35 cellular contexts compared by ENCODE assay signal in genomic region chr5:138157626-138158025, GRCh38. TPM values are rescaled to one million over a fixed set of nuclear protein-coding genes. Genes with fewer than 3 reads are reported as not detected.
"Had no signal": no experiment of that assay in that cellular context is flagged by ENCODE, and none has a peak within 500 bp of the region (broad histone marks: within the 10 kb centered on the region; RNA-seq: fewer than 3 reads in every experiment).

No MANE protein-coding gene starts in this region.

- ATAC-seq: activated CD4-positive, CD25-positive, alpha-beta regulatory T cell treated with anti-CD3 and anti-CD28 coated beads, Interleukin-2, amount 50 U/mL, for 24 hours; activated CD8-positive, alpha-beta memory T cell treated with anti-CD3 and anti-CD28 coated beads, Interleukin-2, amount 10 ng/mL, durations not matched to agents 7 days and 5 days; activated CD8-positive, alpha-beta T cell treated with anti-CD3 and anti-CD28 coated beads, Interleukin-2, amount 10 ng/mL, durations not matched to agents 7 days and 5 days; foreskin keratinocyte; gastroesophageal sphincter; heart right ventricle had no signal

- H3K27me3 ChIP-seq: adrenal gland, ascending aorta, breast epithelium, colonic mucosa, esophagus squamous epithelium, foreskin keratinocyte, gastroesophageal sphincter, heart right ventricle had no signal

- H3K9me3 Mint-ChIP-seq: activated B cell treated with CpG ODN at 0.5 μM for 24 hours; activated CD4-positive, alpha-beta memory T cell treated with anti-CD3 and anti-CD28 coated beads for 36 hours; activated CD4-positive, alpha-beta T cell treated with anti-CD3 and anti-CD28 coated beads, Interleukin-2, amount 10 ng/mL, durations not matched to agents 24 days and 14 days; activated naive CD4-positive, alpha-beta T cell treated with anti-CD3 and anti-CD28 coated beads for 36 hours; activated naive CD4-positive, alpha-beta T cell treated with anti-CD3 and anti-CD28 coated beads, Interleukin-2, amount 50 U/mL, for 24 hours; activated naive CD8-positive, alpha-beta T cell treated with anti-CD3 and anti-CD28 coated beads for 36 hours; activated naive CD8-positive, alpha-beta T cell treated with anti-CD3 and anti-CD28 coated beads, Interleukin-2, amount 50 U/mL, for 24 hours; activated T-helper 1 cell treated with anti-CD3 and anti-CD28 coated beads, Interleukin-12 subunit alpha, Interleukin-12 subunit beta, Interleukin-2, Interleukin-4 antibody, amounts not matched to agents 30 ng/mL and 10 ng/mL and 1 ng/mL, durations not matched to agents 14 hours and 24 hours and 36 hours; activated T-helper 2 cell treated with anti-CD3 and anti-CD28 coated beads, Interferon-gamma antibody, Interleukin-2, Interleukin-4, amounts not matched to agents 10 μg/mL and 5 μg/mL and 100 μg/mL, durations not matched to agents 14 hours and 24 hours and 36 hours; brain; T-helper 1 cell treated with Interleukin-12 subunit alpha and Interleukin-12 subunit beta and Interleukin-4 antibody, amounts not matched to agents 30 μg/mL and 1 μg/mL, for 36 hours had no signal

- H3K4me3 ChIP-seq: adrenal gland, ascending aorta, breast epithelium, cardiac muscle cell, colonic mucosa, esophagus squamous epithelium, gastroesophageal sphincter, heart right ventricle had no signal

- H3K4me3 Mint-ChIP-seq: activated B cell treated with CpG ODN at 0.5 μM for 24 hours; activated CD4-positive, alpha-beta memory T cell treated with anti-CD3 and anti-CD28 coated beads for 36 hours; activated CD4-positive, alpha-beta T cell treated with anti-CD3 and anti-CD28 coated beads, Interleukin-2, amount 10 ng/mL, durations not matched to agents 24 days and 14 days; activated CD8-positive, alpha-beta memory T cell treated with anti-CD3 and anti-CD28 coated beads, Interleukin-2, amount 10 ng/mL, durations not matched to agents 7 days and 5 days; activated CD8-positive, alpha-beta T cell treated with anti-CD3 and anti-CD28 coated beads, Interleukin-2, amount 10 ng/mL, durations not matched to agents 7 days and 5 days; activated naive CD4-positive, alpha-beta T cell treated with anti-CD3 and anti-CD28 coated beads for 36 hours; activated naive CD4-positive, alpha-beta T cell treated with anti-CD3 and anti-CD28 coated beads, Interleukin-2, amount 50 U/mL, for 24 hours; activated naive CD8-positive, alpha-beta T cell treated with anti-CD3 and anti-CD28 coated beads for 36 hours; activated naive CD8-positive, alpha-beta T cell treated with anti-CD3 and anti-CD28 coated beads, Interleukin-2, amount 50 U/mL, for 24 hours; activated T-helper 1 cell treated with anti-CD3 and anti-CD28 coated beads, Interleukin-12 subunit alpha, Interleukin-12 subunit beta, Interleukin-2, Interleukin-4 antibody, amounts not matched to agents 30 ng/mL and 10 ng/mL and 1 ng/mL, durations not matched to agents 14 hours and 24 hours and 36 hours; brain; T-helper 1 cell treated with Interleukin-12 subunit alpha and Interleukin-12 subunit beta and Interleukin-4 antibody, amounts not matched to agents 30 μg/mL and 1 μg/mL, for 36 hours had no signal

- H3K27ac Mint-ChIP-seq: activated B cell treated with CpG ODN at 0.5 μM for 24 hours; activated CD4-positive, alpha-beta memory T cell treated with anti-CD3 and anti-CD28 coated beads for 36 hours; activated CD4-positive, alpha-beta T cell treated with anti-CD3 and anti-CD28 coated beads, Interleukin-2, amount 10 ng/mL, durations not matched to agents 24 days and 14 days; activated CD8-positive, alpha-beta memory T cell treated with anti-CD3 and anti-CD28 coated beads, Interleukin-2, amount 10 ng/mL, durations not matched to agents 7 days and 5 days; activated CD8-positive, alpha-beta T cell treated with anti-CD3 and anti-CD28 coated beads, Interleukin-2, amount 10 ng/mL, durations not matched to agents 7 days and 5 days; activated naive CD4-positive, alpha-beta T cell treated with anti-CD3 and anti-CD28 coated beads for 36 hours; activated naive CD8-positive, alpha-beta T cell treated with anti-CD3 and anti-CD28 coated beads for 36 hours; activated T-helper 1 cell treated with anti-CD3 and anti-CD28 coated beads, Interleukin-12 subunit alpha, Interleukin-12 subunit beta, Interleukin-2, Interleukin-4 antibody, amounts not matched to agents 30 ng/mL and 10 ng/mL and 1 ng/mL, durations not matched to agents 14 hours and 24 hours and 36 hours; activated T-helper 2 cell treated with anti-CD3 and anti-CD28 coated beads, Interferon-gamma antibody, Interleukin-2, Interleukin-4, amounts not matched to agents 10 μg/mL and 5 μg/mL and 100 μg/mL, durations not matched to agents 14 hours and 24 hours and 36 hours; T-helper 1 cell treated with Interleukin-12 subunit alpha and Interleukin-12 subunit beta and Interleukin-4 antibody, amounts not matched to agents 30 μg/mL and 1 μg/mL, for 36 hours had no signal

- H3K9me3 ChIP-seq: adrenal gland, ascending aorta, breast epithelium, colonic mucosa, esophagus squamous epithelium, gastroesophageal sphincter, heart right ventricle had no signal

- H3K4me1 Mint-ChIP-seq: activated B cell treated with CpG ODN at 0.5 μM for 24 hours; activated CD4-positive, alpha-beta T cell treated with anti-CD3 and anti-CD28 coated beads, Interleukin-2, amount 10 ng/mL, durations not matched to agents 24 days and 14 days; activated CD8-positive, alpha-beta memory T cell treated with anti-CD3 and anti-CD28 coated beads, Interleukin-2, amount 10 ng/mL, durations not matched to agents 7 days and 5 days; activated naive CD4-positive, alpha-beta T cell treated with anti-CD3 and anti-CD28 coated beads, Interleukin-2, amount 50 U/mL, for 24 hours; brain had no signal

- DNase-seq: activated B cell treated with CpG ODN at 0.5 μM for 24 hours; activated CD4-positive, alpha-beta memory T cell treated with anti-CD3 and anti-CD28 coated beads for 36 hours; activated CD4-positive, alpha-beta T cell treated with anti-CD3 and anti-CD28 coated beads, Interleukin-2, amount 10 ng/mL, durations not matched to agents 24 days and 14 days; activated CD8-positive, alpha-beta memory T cell treated with anti-CD3 and anti-CD28 coated beads, Interleukin-2, amount 10 ng/mL, durations not matched to agents 7 days and 5 days; activated CD8-positive, alpha-beta memory T cell treated with anti-CD3 and anti-CD28 coated beads, Interleukin-2, amount 50 U/mL, for 4 hours; activated CD8-positive, alpha-beta T cell treated with anti-CD3 and anti-CD28 coated beads, Interleukin-2, amount 10 ng/mL, durations not matched to agents 7 days and 5 days; activated effector memory CD4-positive, alpha-beta T cell treated with anti-CD3 and anti-CD28 coated beads, Interleukin-2, amount 50 U/mL, for 16 hours; activated naive CD4-positive, alpha-beta T cell treated with anti-CD3 and anti-CD28 coated beads for 36 hours; activated naive CD8-positive, alpha-beta T cell treated with anti-CD3 and anti-CD28 coated beads for 36 hours; activated naive CD8-positive, alpha-beta T cell treated with anti-CD3 and anti-CD28 coated beads, Interleukin-2, amount 50 U/mL, for 24 hours; activated T-cell treated with anti-CD3 and anti-CD28 coated beads, Interleukin-2, amount 50 U/mL, for 1 hour; activated T-cell treated with anti-CD3 and anti-CD28 coated beads, Interleukin-2, amount 50 U/mL, for 48 hours; adrenal gland; central memory CD4-positive, alpha-beta T cell; cerebellar nuclear complex; colonic mucosa; effector CD8-positive, alpha-beta T cell; esophagus squamous epithelium; foreskin keratinocyte; heart right ventricle; T1000; WERI-Rb-1 had no signal

- H3K4me1 ChIP-seq: adrenal gland, ascending aorta, breast epithelium, colonic mucosa, esophagus squamous epithelium, foreskin keratinocyte, gastroesophageal sphincter, heart right ventricle had no signal

- H3K27ac ChIP-seq: adrenal gland, ascending aorta, breast epithelium, cardiac muscle cell, colonic mucosa, epithelial cell of prostate, esophagus squamous epithelium, foreskin keratinocyte, gastroesophageal sphincter, heart right ventricle, WERI-Rb-1 had no signal

- H3K27me3 Mint-ChIP-seq: activated B cell treated with CpG ODN at 0.5 μM for 24 hours; activated CD4-positive, alpha-beta memory T cell treated with anti-CD3 and anti-CD28 coated beads for 36 hours; activated naive CD4-positive, alpha-beta T cell treated with anti-CD3 and anti-CD28 coated beads, Interleukin-2, amount 50 U/mL, for 24 hours; activated naive CD8-positive, alpha-beta T cell treated with anti-CD3 and anti-CD28 coated beads for 36 hours; activated naive CD8-positive, alpha-beta T cell treated with anti-CD3 and anti-CD28 coated beads, Interleukin-2, amount 50 U/mL, for 24 hours; brain had no signal

RNA-seq across cellular contexts. Expression of gene NME5, which starts 18.4 kb away (rescaled TPM):
- total RNA-seq: activated B cell treated with CpG ODN at 0.5 μM for 24 hours; activated CD4-positive, alpha-beta memory T cell treated with anti-CD3 and anti-CD28 coated beads for 36 hours; activated CD4-positive, alpha-beta T cell treated with anti-CD3 and anti-CD28 coated beads, Interleukin-2, amount 10 ng/mL, durations not matched to agents 24 days and 14 days; activated CD8-positive, alpha-beta memory T cell treated with anti-CD3 and anti-CD28 coated beads for 36 hours; activated CD8-positive, alpha-beta memory T cell treated with anti-CD3 and anti-CD28 coated beads, Interleukin-2, amount 10 ng/mL, durations not matched to agents 7 days and 5 days; activated CD8-positive, alpha-beta T cell treated with anti-CD3 and anti-CD28 coated beads, Interleukin-2, amount 10 ng/mL, durations not matched to agents 7 days and 5 days; activated naive CD4-positive, alpha-beta T cell treated with anti-CD3 and anti-CD28 coated beads for 36 hours; activated naive CD8-positive, alpha-beta T cell treated with anti-CD3 and anti-CD28 coated beads for 36 hours; activated T-helper 1 cell treated with anti-CD3 and anti-CD28 coated beads, Interleukin-12 subunit alpha, Interleukin-12 subunit beta, Interleukin-2, Interleukin-4 antibody, amounts not matched to agents 30 ng/mL and 10 ng/mL and 1 ng/mL, durations not matched to agents 14 hours and 24 hours and 36 hours; activated T-helper 2 cell treated with anti-CD3 and anti-CD28 coated beads, Interferon-gamma antibody, Interleukin-2, Interleukin-4, amounts not matched to agents 10 μg/mL and 5 μg/mL and 100 μg/mL, durations not matched to agents 14 hours and 24 hours and 36 hours; ascending aorta; colonic mucosa; T-helper 2 cell treated with Interferon-gamma antibody and Interleukin-4, amounts not matched to agents 100 ng/mL and 5 ng/mL, for 36 hours had no signal

RNA-seq across cellular contexts. Expression of gene KIF20A, which starts 21.3 kb away (rescaled TPM):
- total RNA-seq: ascending aorta had no signal
